26 cellular contexts compared by ENCODE assay signal in genomic region chr18:9150116-9150515, GRCh38. TPM values are rescaled to one million over a fixed set of nuclear protein-coding genes. Genes with fewer than 3 reads are reported as not detected.
DNase-seq lines count a peak whose midpoint lies in the region; ATAC-seq and FAIRE-seq lines count a peak whose summit lies in the region.
"Had no signal": no experiment of that assay in that cellular context is flagged by ENCODE, and none has a peak within 500 bp of the region (broad histone marks: within the 10 kb centered on the region; RNA-seq: fewer than 3 reads in every experiment).

No MANE protein-coding gene starts in this region.

- no peak for ATAC-seq in stimulated activated effector memory CD8-positive, alpha-beta T cell treated with anti-CD3 and anti-CD28 coated beads, Interleukin-12 subunit alpha, Interleukin-12 subunit beta, amount 100 ng/mL, for 72 hours
- ATAC-seq: activated CD4-positive, CD25-positive, alpha-beta regulatory T cell treated with anti-CD3 and anti-CD28 coated beads, Interleukin-2, amount 50 U/mL, for 24 hours; pancreas; upper lobe of right lung had no signal

- peaks cover 0 to 1% (median 0%) of the 10 kb centered on the region in 5 donors for H3K9me3 Mint-ChIP-seq in CD8-positive, alpha-beta memory T cell
- no peaks in the 10 kb centered on the region for H3K9me3 Mint-ChIP-seq in activated naive CD8-positive, alpha-beta T cell treated with anti-CD3 and anti-CD28 coated beads for 36 hours
- no peaks in the 10 kb centered on the region for H3K9me3 Mint-ChIP-seq in stimulated activated effector memory CD8-positive, alpha-beta T cell treated with anti-CD3 and anti-CD28 coated beads, Interleukin-12 subunit alpha, Interleukin-12 subunit beta, amount 100 ng/mL, for 72 hours
- H3K9me3 Mint-ChIP-seq: activated CD4-positive, alpha-beta memory T cell treated with anti-CD3 and anti-CD28 coated beads, Interleukin-2, amount 10 ng/mL, durations not matched to agents 7 days and 5 days had no signal

- H3K23ac ChIP-seq in mesendoderm (ENCODE audit: low read length): no peak overlapping the region

- H3K27ac Mint-ChIP-seq in CD8-positive, alpha-beta memory T cell: peak overlapping the region in 6 of 8 donors; percentile 1 to 67 (median 40)
- peak overlapping the region; percentile 59 for H3K27ac Mint-ChIP-seq in activated naive CD8-positive, alpha-beta T cell treated with anti-CD3 and anti-CD28 coated beads for 36 hours
- H3K27ac Mint-ChIP-seq in stimulated activated effector memory CD8-positive, alpha-beta T cell treated with anti-CD3 and anti-CD28 coated beads, Interleukin-12 subunit alpha, Interleukin-12 subunit beta, amount 100 ng/mL, for 72 hours: no peak overlapping the region
- H3K27ac Mint-ChIP-seq: activated CD4-positive, alpha-beta memory T cell treated with anti-CD3 and anti-CD28 coated beads, Interleukin-2, amount 10 ng/mL, durations not matched to agents 7 days and 5 days had no signal

- no peaks in the 10 kb centered on the region for H3K9me3 ChIP-seq in CD8-positive, alpha-beta memory T cell (ENCODE audit: low read length)
- H3K9me3 ChIP-seq: pancreas, Peyer's patch, upper lobe of right lung had no signal

- H3K18ac ChIP-seq in mesendoderm (ENCODE audit: low read length): no peak overlapping the region

- no peak overlapping the region for H3K4ac ChIP-seq in mesendoderm (ENCODE audit: low read depth, low read length)

- no peaks in the 10 kb centered on the region for H3K27me3 ChIP-seq in CD8-positive, alpha-beta memory T cell (ENCODE audit: insufficient read depth, low read length, poor library complexity, severe bottlenecking)
- H3K27me3 ChIP-seq in mesendoderm (ENCODE audit: insufficient read depth, low read length, poor library complexity): no peaks in the 10 kb centered on the region
- H3K27me3 ChIP-seq: pancreas, Peyer's patch, upper lobe of right lung had no signal

- WGBS in mesendoderm (ENCODE audit: extremely low coverage, insufficient coverage, low lambda C conversion rate): no CpG with 5 or more reads among the region's 5 CpGs

- H3K4me3 ChIP-seq in CD8-positive, alpha-beta memory T cell (ENCODE audit: low read length): no peak overlapping the region
- H3K4me3 ChIP-seq in mesendoderm (ENCODE audit: low read length): no peak overlapping the region
- H3K4me3 ChIP-seq: pancreas, Peyer's patch, skin epidermis, upper lobe of right lung had no signal

- no peaks in the 10 kb centered on the region for H3K27me3 Mint-ChIP-seq in CD8-positive, alpha-beta memory T cell
- no peaks in the 10 kb centered on the region for H3K27me3 Mint-ChIP-seq in activated naive CD8-positive, alpha-beta T cell treated with anti-CD3 and anti-CD28 coated beads for 36 hours
- H3K27me3 Mint-ChIP-seq: activated CD4-positive, alpha-beta memory T cell treated with anti-CD3 and anti-CD28 coated beads, Interleukin-2, amount 10 ng/mL, durations not matched to agents 7 days and 5 days had no signal

- POLR2A ChIA-PET in CD8-positive, alpha-beta memory T cell (lab: Charles Lee): no interaction called here

- H2BK120ac ChIP-seq in mesendoderm (ENCODE audit: low read depth, low read length): no peak overlapping the region

- no peak overlapping the region for H4K8ac ChIP-seq in mesendoderm (ENCODE audit: low read depth, low read length)

- peaks cover 10% of the 10 kb centered on the region for H3K79me1 ChIP-seq in mesendoderm (ENCODE audit: low read length)

- H3K4me1 Mint-ChIP-seq in CD8-positive, alpha-beta memory T cell: peaks cover 80 to 92% (median 92%) of the 10 kb centered on the region in 3 donors
- peaks cover 74% of the 10 kb centered on the region for H3K4me1 Mint-ChIP-seq in activated naive CD8-positive, alpha-beta T cell treated with anti-CD3 and anti-CD28 coated beads for 36 hours
- peaks cover 63% of the 10 kb centered on the region for H3K4me1 Mint-ChIP-seq in stimulated activated effector memory CD8-positive, alpha-beta T cell treated with anti-CD3 and anti-CD28 coated beads, Interleukin-12 subunit alpha, Interleukin-12 subunit beta, amount 100 ng/mL, for 72 hours

- no peak overlapping the region for H2BK5ac ChIP-seq in mesendoderm (ENCODE audit: low read length)

- no peak for DNase-seq in CD8-positive, alpha-beta memory T cell
- DNase-seq in GM18507 (ENCODE audit: extremely low spot score, insufficient read length, low read depth) (no peak), SK-N-DZ (ENCODE audit: low spot score) (no peak), mesendoderm (no peak)
- no peak for DNase-seq in activated naive CD8-positive, alpha-beta T cell treated with anti-CD3 and anti-CD28 coated beads for 36 hours
- DNase-seq in stimulated activated effector memory CD8-positive, alpha-beta T cell treated with anti-CD3 and anti-CD28 coated beads, Interleukin-12 subunit alpha, Interleukin-12 subunit beta, amount 100 ng/mL, for 72 hours (ENCODE audit: low spot score in 2 of 2): no peak
- DNase-seq in stimulated activated CD4-positive, alpha-beta T cell treated with anti-CD3 and anti-CD28 coated beads, Interleukin-1b, Interleukin-23, amount 100 ng/mL, for 48 hours: no peak
- DNase-seq: activated CD4-positive, alpha-beta memory T cell treated with anti-CD3 and anti-CD28 coated beads, Interleukin-2, amount 10 ng/mL, durations not matched to agents 7 days and 5 days; activated effector memory CD4-positive, alpha-beta T cell treated with anti-CD3 and anti-CD28 coated beads, Interleukin-2, amount 50 U/mL, for 16 hours; amygdala; effector CD4-positive, alpha-beta T cell; NCI-H1105; NCI-H187 treated with DMSO at 0.1 percent for 48 hours; NCI-H524 treated with DMSO at 0.1 percent for 48 hours; pancreas; Peyer's patch; retina; SHP77 treated with DMSO at 0.1 percent for 48 hours; upper lobe of right lung had no signal

- H3K36me3 Mint-ChIP-seq in CD8-positive, alpha-beta memory T cell: peaks cover 0 to 11% (median 2%) of the 10 kb centered on the region in 3 donors
- peaks cover 12% of the 10 kb centered on the region for H3K36me3 Mint-ChIP-seq in activated naive CD8-positive, alpha-beta T cell treated with anti-CD3 and anti-CD28 coated beads for 36 hours
- H3K36me3 Mint-ChIP-seq in stimulated activated effector memory CD8-positive, alpha-beta T cell treated with anti-CD3 and anti-CD28 coated beads, Interleukin-12 subunit alpha, Interleukin-12 subunit beta, amount 100 ng/mL, for 72 hours: peaks cover 84% of the 10 kb centered on the region

- no peak overlapping the region for H2BK15ac ChIP-seq in mesendoderm (replicated peaks; ENCODE audit: low read depth)

- H3K9ac ChIP-seq in mesendoderm (ENCODE audit: low read length): no peak overlapping the region

- H3K27ac ChIP-seq in CD8-positive, alpha-beta memory T cell (ENCODE audit: low read depth, low read length): no peak overlapping the region
- H3K27ac ChIP-seq in mesendoderm (ENCODE audit: low read depth, low read length): no peak overlapping the region
- H3K27ac ChIP-seq: C4-2B, epithelial cell of prostate, pancreas, Peyer's patch, skin epidermis, upper lobe of right lung had no signal

- no peak overlapping the region for H2AK5ac ChIP-seq in mesendoderm (ENCODE audit: low read length)

- CTCF ChIA-PET in CD8-positive, alpha-beta memory T cell (lab: Charles Lee): interaction anchor here (1.0 to 1.4 kb wide), 3 partner anchors 35 to 78 kb away, joined by 3 to 6 read pairs (median 3); no protein-coding TSS in a partner anchor

- no peak overlapping the region for H4K5ac ChIP-seq in mesendoderm (ENCODE audit: low read length)

- H3K36me3 ChIP-seq in CD8-positive, alpha-beta memory T cell (ENCODE audit: insufficient read depth, low read length): no peaks in the 10 kb centered on the region
- no peaks in the 10 kb centered on the region for H3K36me3 ChIP-seq in mesendoderm (ENCODE audit: control insufficient read depth, insufficient read depth, low read length)
- H3K36me3 ChIP-seq: pancreas, Peyer's patch, upper lobe of right lung had no signal

- peaks cover 13% of the 10 kb centered on the region for H3K79me2 ChIP-seq in mesendoderm (ENCODE audit: control insufficient read depth, insufficient read depth, low read length)

- peaks cover 83% of the 10 kb centered on the region for H3K4me1 ChIP-seq in CD8-positive, alpha-beta memory T cell (ENCODE audit: insufficient read depth, low read length)
- no peaks in the 10 kb centered on the region for H3K4me1 ChIP-seq in mesendoderm (ENCODE audit: control insufficient read depth, low read depth, low read length)

- no peak overlapping the region for H3K56ac ChIP-seq in mesendoderm (ENCODE audit: low read length)

- peak overlapping the region in 2 of 7 donors; percentile 5 to 12 for H3K4me3 Mint-ChIP-seq in CD8-positive, alpha-beta memory T cell
- no peak overlapping the region for H3K4me3 Mint-ChIP-seq in activated naive CD8-positive, alpha-beta T cell treated with anti-CD3 and anti-CD28 coated beads for 36 hours
- peak overlapping the region; percentile 25 for H3K4me3 Mint-ChIP-seq in stimulated activated effector memory CD8-positive, alpha-beta T cell treated with anti-CD3 and anti-CD28 coated beads, Interleukin-12 subunit alpha, Interleukin-12 subunit beta, amount 100 ng/mL, for 72 hours
- H3K4me3 Mint-ChIP-seq: activated CD4-positive, alpha-beta memory T cell treated with anti-CD3 and anti-CD28 coated beads, Interleukin-2, amount 10 ng/mL, durations not matched to agents 7 days and 5 days had no signal

- FAIRE-seq in GM18507 (lab: Jason Lieb, UNC): peak; percentile 67
- FAIRE-seq: colon, H1, keratinocyte, pancreas had no signal

- no peak overlapping the region for H3K4me2 ChIP-seq in mesendoderm (ENCODE audit: low read length)

RNA-seq across cellular contexts. Expression of gene ANKRD12, which starts 13.5 kb away (rescaled TPM):
- 10 to 100 TPM; 66.6 to 67.6 TPM for total RNA-seq in CD8-positive, alpha-beta memory T cell
- polyA plus RNA-seq in CD8-positive, alpha-beta memory T cell: 109 TPM
- 10 to 100 TPM; 33.1 to 33.9 TPM for total RNA-seq in activated naive CD8-positive, alpha-beta T cell treated with anti-CD3 and anti-CD28 coated beads for 36 hours
- polyA plus RNA-seq in SK-N-DZ (2014; cell fraction: cytosol; rRNA removed): 3.0 and 3.4 TPM in 2 replicates
- polyA plus RNA-seq in SK-N-DZ (2014; cell fraction: nucleus; rRNA removed): 7.9 and 11.4 TPM in 2 replicates
- 29.0 TPM for polyA plus RNA-seq in mesendoderm (2013, experiment 1 of 2)
- 27.7 TPM for polyA plus RNA-seq in mesendoderm (2013, experiment 2 of 2)

RNA-seq across cellular contexts. Expression of gene NDUFV2, which starts 47.6 kb away (rescaled TPM):
- total RNA-seq in CD8-positive, alpha-beta memory T cell: 100 to 1,000 TPM; 324 to 331 TPM
- polyA plus RNA-seq in CD8-positive, alpha-beta memory T cell: 187 TPM
- 100 to 1,000 TPM; 302 to 307 TPM for total RNA-seq in activated naive CD8-positive, alpha-beta T cell treated with anti-CD3 and anti-CD28 coated beads for 36 hours
- 230 and 256 TPM in 2 replicates for polyA plus RNA-seq in SK-N-DZ (2014; cell fraction: cytosol; rRNA removed)
- 129 and 141 TPM in 2 replicates for polyA plus RNA-seq in SK-N-DZ (2014; cell fraction: nucleus; rRNA removed)
- 248 TPM for polyA plus RNA-seq in mesendoderm (2013, experiment 1 of 2)
- polyA plus RNA-seq in mesendoderm (2013, experiment 2 of 2): 246 TPM
